In genomic region chr4:15402146-15402545, GRCh38 we compare ENCODE assay signal across 10 cellular contexts. TPM values are rescaled to one million over a fixed set of nuclear protein-coding genes. Genes with fewer than 3 reads are reported as not detected.
A peak's percentile ranks its signal among the peaks of the same experiment; 100 is the strongest.
DNase-seq lines count a peak whose midpoint lies in the region; ATAC-seq and TF ChIP-seq lines count a peak whose summit lies in the region.
"Had no signal": no experiment of that assay in that cellular context is flagged by ENCODE, and none has a peak within 500 bp of the region (broad histone marks: within the 10 kb centered on the region; RNA-seq: fewer than 3 reads in every experiment).

No MANE protein-coding gene starts in this region.

- peaks cover 46% of the 10 kb centered on the region for H3K4me1 ChIP-seq in RWPE2 (ENCODE audit: insufficient read depth, poor library complexity, severe bottlenecking)
- no peaks in the 10 kb centered on the region for H3K4me1 ChIP-seq in smooth muscle cell (ENCODE audit: low read depth)
- H3K4me1 ChIP-seq: colonic mucosa had no signal

- peak; percentile 54 for ATAC-seq in RWPE2 (ENCODE audit: low read depth)
- ATAC-seq in HG03108 (IDR thresholded peaks at IDR 0.05; ENCODE audit: unreplicated experiment) = no peak

- H3K36me3 ChIP-seq in RWPE2 (ENCODE audit: low read depth) (no peaks in the 10 kb centered on the region), smooth muscle cell (ENCODE audit: low read depth) (no peaks in the 10 kb centered on the region)
- H3K36me3 ChIP-seq: colonic mucosa had no signal

- H4K20me1 ChIP-seq in smooth muscle cell (ENCODE audit: low read depth) = no peaks in the 10 kb centered on the region

- no peaks in the 10 kb centered on the region for H3K79me2 ChIP-seq in smooth muscle cell (ENCODE audit: low read depth)

- H3K4me2 ChIP-seq in smooth muscle cell = peak overlapping the region; percentile 61

- H3K27ac ChIP-seq in RWPE2 (ENCODE audit: poor library complexity, severe bottlenecking) (peak overlapping the region; percentile 74), smooth muscle cell (ENCODE audit: low read depth) (no peak overlapping the region)
- H3K27ac ChIP-seq: colonic mucosa had no signal

- intact Hi-C loops in head of caudate nucleus (cut with DNase I) = no loop called here

- TF ChIP-seq CTCF in RWPE2 (IDR thresholded peaks at IDR 0.05; ENCODE audit: poor library complexity, severe bottlenecking) (no peak), fibroblast of pulmonary artery (IDR thresholded peaks at IDR 0.05; ENCODE audit: low read length, missing control alignments) (no peak), smooth muscle cell (IDR thresholded peaks at IDR 0.05; ENCODE audit: borderline replicate concordance, insufficient read depth, poor library complexity, severe bottlenecking) (no peak)

- 67% methylated on average over 2 of the region's 2 CpGs for WGBS in smooth muscle cell (ENCODE audit: low lambda C conversion rate)

- H3F3A ChIP-seq in smooth muscle cell (ENCODE audit: low read depth) = peaks cover 5% of the 10 kb centered on the region

- H3K4me3 ChIP-seq in RWPE2 (ENCODE audit: severe bottlenecking) (no peak overlapping the region), fibroblast of pulmonary artery (replicated peaks; ENCODE audit: low read depth, low read length) (no peak overlapping the region), smooth muscle cell (no peak overlapping the region)
- H3K4me3 ChIP-seq: colonic mucosa had no signal

- H3K9ac ChIP-seq in smooth muscle cell (ENCODE audit: low read depth) = no peak overlapping the region

- H3K27me3 ChIP-seq in RWPE2 (ENCODE audit: insufficient read depth, poor library complexity, severe bottlenecking) = no peaks in the 10 kb centered on the region
- H3K27me3 ChIP-seq in smooth muscle cell (ENCODE audit: low read depth) = no peaks in the 10 kb centered on the region
- H3K27me3 ChIP-seq: colonic mucosa had no signal

- DNase-seq in EH (ENCODE audit: low read depth) (peak; percentile 83), RWPE2 (ENCODE audit: low spot score) (no peak), fibroblast of pulmonary artery (ENCODE audit: low read depth) (peak; percentile 66), smooth muscle cell (lab: John Stamatoyannopoulos, UW; ENCODE audit: unreplicated experiment) (no peak), head of caudate nucleus (no peak), D341Med (ENCODE audit: low spot score) (no peak)
- DNase-seq: colonic mucosa, GDM1, nucleus accumbens had no signal

- H3K9me3 ChIP-seq in RWPE2 (ENCODE audit: severe bottlenecking) = no peaks in the 10 kb centered on the region
- no peaks in the 10 kb centered on the region for H3K9me3 ChIP-seq in smooth muscle cell (replicated peaks; ENCODE audit: low read depth)
- H3K9me3 ChIP-seq: colonic mucosa had no signal

- peak overlapping the region; percentile 40 for H2AFZ ChIP-seq in smooth muscle cell (ENCODE audit: low read depth)

RNA-seq across cellular contexts. Expression of gene C1QTNF7, which starts 25.7 kb away (rescaled TPM):
- total RNA-seq in smooth muscle cell = 1.6 and 5.3 TPM in 2 replicates
- 0.91 and 2.3 TPM in 2 replicates for polyA plus RNA-seq in smooth muscle cell

Comparison
In these comparisons a context has a peak if more than half of its experiments do, and no peak if none do; other contexts are left out.
1. DNase-seq: peak in EH (single experiment) and fibroblast of pulmonary artery (single experiment); none in RWPE2 (single experiment), smooth muscle cell (single experiment), head of caudate nucleus (0 of 42) and D341Med (single experiment).